Comparison of ENCODE assay signal across 12 cellular contexts in genomic region chrX:18676470-18676869, GRCh38. TPM values are rescaled to one million over a fixed set of nuclear protein-coding genes. Genes with fewer than 3 reads are reported as not detected.
DNase-seq lines count a peak whose midpoint lies in the region; ATAC-seq and TF ChIP-seq lines count a peak whose summit lies in the region.
"Had no signal": no experiment of that assay in that cellular context is flagged by ENCODE, and none has a peak within 500 bp of the region (broad histone marks: within the 10 kb centered on the region; RNA-seq: fewer than 3 reads in every experiment).

No MANE protein-coding gene starts in this region.

- H3K27ac Mint-ChIP-seq in WTC11 = no peak overlapping the region
- H3K27ac Mint-ChIP-seq: activated T-helper 2 cell treated with anti-CD3 and anti-CD28 coated beads, Interferon-gamma antibody, Interleukin-2, Interleukin-4, amounts not matched to agents 10 μg/mL and 5 μg/mL and 100 μg/mL, durations not matched to agents 14 hours and 24 hours and 36 hours had no signal

- POLR2A ChIA-PET in A673 (lab: Charles Lee; ENCODE audit: low non-redundant PET) = no interaction called here
- POLR2A ChIA-PET in HEK293T (lab: Yijun Ruan, JAX) = interaction anchor here (1.1 kb wide), 1 partner anchor 31 kb away, joined by 5 read pairs; the partner anchor contains the start of gene PPEF1
- POLR2A ChIA-PET in WTC11 (lab: Charles Lee) = interaction anchor here (1.4 kb wide), 1 partner anchor 252 kb away, joined by 3 read pairs; no protein-coding TSS in a partner anchor

- no peaks in the 10 kb centered on the region for H3K27me3 ChIP-seq in A673 (replicated peaks; ENCODE audit: insufficient read depth, low read depth, low read length, poor library complexity)

- ATAC-seq in WTC11 (peak; percentile 35), HG02970 (IDR thresholded peaks at IDR 0.05; ENCODE audit: low FRiP score, unreplicated experiment) (no peak)

- DNase-seq in A673 (ENCODE audit: low spot score) = peak; percentile 37
- DNase-seq in HEK293T (ENCODE audit: extremely low spot score) = peak; percentile 72
- DNase-seq in WTC11 (ENCODE audit: low spot score) = peak; percentile 39
- peak; percentile 61 for DNase-seq in islet precursor cell
- DNase-seq in RKO (ENCODE audit: low spot score) = no peak
- no peak for DNase-seq in NCI-H446 treated with DMSO at 0.1 percent for 48 hours (lab: John Stamatoyannopoulos, UW)
- DNase-seq in NCI-H2029 (lab: John Stamatoyannopoulos, UW) = no peak
- DNase-seq: mammary epithelial cell had no signal

- no peaks in the 10 kb centered on the region for H3K36me3 ChIP-seq in A673 (ENCODE audit: insufficient read depth, low read length, poor library complexity, severe bottlenecking)
- H3K36me3 ChIP-seq: HAP-1 had no signal

- no peak overlapping the region for H3K27ac ChIP-seq in A673 (ENCODE audit: low read depth, low read length, poor library complexity, severe bottlenecking)

- no peaks in the 10 kb centered on the region for H3K36me3 Mint-ChIP-seq in WTC11

- peaks cover 11% of the 10 kb centered on the region for H3K4me1 Mint-ChIP-seq in WTC11

- CTCF ChIA-PET in A673 (lab: Charles Lee) (no interaction called here), HEK293T (lab: Yijun Ruan, JAX) (interaction anchor here (0.5 to 1.5 kb wide), 11 partner anchors 12 to 266 kb away, joined by 3 to 10 read pairs (median 4); no protein-coding TSS in a partner anchor), WTC11 (lab: Charles Lee) (interaction anchor here (0.6 to 1.7 kb wide), 18 partner anchors 9 to 289 kb away, joined by 3 to 13 read pairs (median 3); partner anchors contain the start of gene CDKL5)

- H3K4me3 ChIP-seq in A673 (ENCODE audit: low read depth, low read length, poor library complexity, severe bottlenecking) = no peak overlapping the region

- intact Hi-C loops in A673 (cut with micrococcal nuclease; ENCODE audit: unreplicated experiment) = loop anchor here (10.0 kb wide), 2 partner anchors 208 to 282 kb away; no protein-coding TSS in a partner anchor

- no peaks in the 10 kb centered on the region for H3K9me3 Mint-ChIP-seq in WTC11
- H3K9me3 Mint-ChIP-seq: activated T-helper 2 cell treated with anti-CD3 and anti-CD28 coated beads, Interferon-gamma antibody, Interleukin-2, Interleukin-4, amounts not matched to agents 10 μg/mL and 5 μg/mL and 100 μg/mL, durations not matched to agents 14 hours and 24 hours and 36 hours had no signal

- BruUV-seq in A673 (replicated peaks; lab: Mats Ljungman, UMichigan) = no TSS peak

- no peaks in the 10 kb centered on the region for H3K9me3 ChIP-seq in A673 (ENCODE audit: low read depth, low read length, poor library complexity, severe bottlenecking)
- H3K9me3 ChIP-seq: HAP-1 had no signal

- H3K4me1 ChIP-seq in A673 (ENCODE audit: insufficient read depth, low read length, poor library complexity, severe bottlenecking) = no peaks in the 10 kb centered on the region

- TF ChIP-seq CTCF in A673 (conservative IDR thresholded peaks at IDR 0.05; ENCODE audit: low read depth, low read length) (peak; percentile 54), WTC11 (IDR thresholded peaks at IDR 0.05) (no peak; the same call in 1 of the 2 replicates)

- peak overlapping the region; percentile 47; the same call in 1 of the 2 replicates for H3K4me3 Mint-ChIP-seq in WTC11

- H3K27me3 Mint-ChIP-seq in WTC11 (ENCODE audit: low read depth) = no peaks in the 10 kb centered on the region

TF ChIP-seq in HEK293T, 16 proteins besides CTCF, POLR2A, EP300 and RAD21:
- TF ChIP-seq CTBP1 (IDR thresholded peaks at IDR 0.05; ENCODE audit: borderline replicate concordance) (no peak), LEF1 (IDR thresholded peaks at IDR 0.05; ENCODE audit: borderline replicate concordance) (no peak), ZNF384 (IDR thresholded peaks at IDR 0.05) (no peak), BHLHE40 (IDR thresholded peaks at IDR 0.05; ENCODE audit: borderline replicate concordance) (no peak), ELF4 (IDR thresholded peaks at IDR 0.05) (no peak), TARDBP (IDR thresholded peaks at IDR 0.05) (no peak), SP1 (IDR thresholded peaks at IDR 0.05) (no peak), SUZ12 (IDR thresholded peaks at IDR 0.05) (no peak), FOXM1 (IDR thresholded peaks at IDR 0.05; ENCODE audit: borderline replicate concordance) (no peak), FOXA1 (IDR thresholded peaks at IDR 0.05) (no peak), PKNOX1 (IDR thresholded peaks at IDR 0.05) (no peak), L3MBTL2 (conservative IDR thresholded peaks at IDR 0.05) (no peak), ARNT (IDR thresholded peaks at IDR 0.05) (no peak), NFRKB (IDR thresholded peaks at IDR 0.05) (no peak), FOXK2 (IDR thresholded peaks at IDR 0.05) (no peak), HDGF (IDR thresholded peaks at IDR 0.05; ENCODE audit: borderline replicate concordance) (no peak)

TF ChIP-seq in WTC11, 78 proteins besides CTCF, POLR2A, EP300 and RAD21 (continues in another document):
- TF ChIP-seq ETV6 (CRISPR knock-in tag; IDR thresholded peaks at IDR 0.05) = no peak
- TF ChIP-seq KAT7 (CRISPR knock-in tag; IDR thresholded peaks at IDR 0.05; ENCODE audit: borderline replicate concordance) = no peak
- TF ChIP-seq CBFB (CRISPR knock-in tag; IDR thresholded peaks at IDR 0.05; ENCODE audit: low read depth) = no peak
- no peak for TF ChIP-seq MYBL2 (CRISPR knock-in tag; IDR thresholded peaks at IDR 0.05)
- TF ChIP-seq, protein P1, sequence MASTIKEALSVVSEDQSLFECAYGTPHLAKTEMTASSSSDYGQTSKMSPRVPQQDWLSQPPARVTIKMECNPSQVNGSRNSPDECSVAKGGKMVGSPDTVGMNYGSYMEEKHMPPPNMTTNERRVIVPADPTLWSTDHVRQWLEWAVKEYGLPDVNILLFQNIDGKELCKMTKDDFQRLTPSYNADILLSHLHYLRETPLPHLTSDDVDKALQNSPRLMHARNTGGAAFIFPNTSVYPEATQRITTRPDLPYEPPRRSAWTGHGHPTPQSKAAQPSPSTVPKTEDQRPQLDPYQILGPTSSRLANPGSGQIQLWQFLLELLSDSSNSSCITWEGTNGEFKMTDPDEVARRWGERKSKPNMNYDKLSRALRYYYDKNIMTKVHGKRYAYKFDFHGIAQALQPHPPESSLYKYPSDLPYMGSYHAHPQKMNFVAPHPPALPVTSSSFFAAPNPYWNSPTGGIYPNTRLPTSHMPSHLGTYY (CRISPR knock-in tag; IDR thresholded peaks at IDR 0.05) = no peak
- no peak for TF ChIP-seq ZBTB21 (CRISPR knock-in tag; IDR thresholded peaks at IDR 0.05; ENCODE audit: borderline replicate concordance)
- no peak for TF ChIP-seq PRDM15 (CRISPR knock-in tag; IDR thresholded peaks at IDR 0.05)
- TF ChIP-seq FOXK1 (CRISPR knock-in tag; IDR thresholded peaks at IDR 0.05) = no peak
- TF ChIP-seq RELA (CRISPR knock-in tag; IDR thresholded peaks at IDR 0.05; ENCODE audit: borderline replicate concordance) = no peak
- no peak for TF ChIP-seq ATF1 (CRISPR knock-in tag; IDR thresholded peaks at IDR 0.05)
- TF ChIP-seq GTF2I (CRISPR knock-in tag; conservative IDR thresholded peaks at IDR 0.05) = no peak
- TF ChIP-seq TEAD4 (CRISPR knock-in tag; IDR thresholded peaks at IDR 0.05) = no peak
- TF ChIP-seq E2F1 (CRISPR knock-in tag; IDR thresholded peaks at IDR 0.05) = no peak

RNA-seq across cellular contexts. Expression of gene RS1, which starts 4.6 kb away (rescaled TPM):
- total RNA-seq in A673 (2021) (not detected in 2 replicates), WTC11 (2021) (0.07 TPM in 1 of 3 replicates, not detected in the others)
- total RNA-seq: activated T-helper 2 cell treated with anti-CD3 and anti-CD28 coated beads, Interferon-gamma antibody, Interleukin-2, Interleukin-4, amounts not matched to agents 10 μg/mL and 5 μg/mL and 100 μg/mL, durations not matched to agents 14 hours and 24 hours and 36 hours; endothelial cell of umbilical vein; mammary epithelial cell had no signal

RNA-seq across cellular contexts. Expression of gene PPEF1, which starts 31.0 kb away (rescaled TPM):
- total RNA-seq in A673 (2021) (1.2 and 2.1 TPM in 2 replicates), WTC11 (2021) (0.31 to 1.2 TPM (median 0.94 TPM) in 3 replicates)
- total RNA-seq: activated T-helper 2 cell treated with anti-CD3 and anti-CD28 coated beads, Interferon-gamma antibody, Interleukin-2, Interleukin-4, amounts not matched to agents 10 μg/mL and 5 μg/mL and 100 μg/mL, durations not matched to agents 14 hours and 24 hours and 36 hours; endothelial cell of umbilical vein; mammary epithelial cell had no signal

Comparison
In these comparisons a context has a peak if more than half of its experiments do, and no peak if none do; other contexts are left out.
1. DNase-seq: peak in A673 (single experiment), HEK293T (single experiment), WTC11 (single experiment) and islet precursor cell (single experiment); none in RKO (single experiment), NCI-H446 treated with DMSO at 0.1 percent for 48 hours (single experiment) and NCI-H2029 (single experiment).